In the genomic region with DNA sequence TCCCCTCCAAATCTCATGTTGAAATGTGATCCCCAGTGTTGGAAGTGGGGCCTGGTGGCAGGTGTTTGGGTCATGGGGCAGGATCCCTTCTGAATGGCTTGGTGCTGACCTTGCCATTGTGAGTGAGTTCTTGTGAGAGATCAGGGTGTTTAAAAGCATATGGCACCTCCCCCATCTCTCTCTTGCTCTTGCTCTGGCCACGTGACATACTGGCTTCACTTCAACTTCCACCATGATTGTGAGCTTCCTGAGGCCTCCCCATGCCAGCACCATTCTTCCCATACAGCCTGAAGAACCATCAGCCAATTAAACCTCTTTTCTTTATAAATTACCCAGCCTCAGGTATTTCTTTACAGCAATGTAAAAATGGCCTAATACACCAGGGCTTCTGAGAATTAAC, we compare ENCODE assay signal across 28 cellular contexts.
"Had no signal": no experiment of that assay in that cellular context is flagged by ENCODE, and none has a peak within 500 bp of the region (broad histone marks: within the 10 kb centered on the region; RNA-seq: fewer than 3 reads in every experiment).

No MANE protein-coding gene starts in this region.

- H3K27ac Mint-ChIP-seq: natural killer cell; nephron; neural progenitor cell; progenitor cell of endocrine pancreas; stimulated activated effector memory CD8-positive, alpha-beta T cell treated with anti-CD3 and anti-CD28 coated beads, Interleukin-12 subunit alpha, Interleukin-12 subunit beta, amount 100 ng/mL, for 72 hours; stimulated activated naive B cell treated with anti-CD40 and anti-IgM and Interleukin-4, amounts not matched to agents 10 μg/mL and 1 μg/mL and 100 μg/mL, for 72 hours; stimulated activated naive CD8-positive, alpha-beta T cell treated with anti-CD3 and anti-CD28 coated beads, Interleukin-15, Interleukin-2, amounts not matched to agents 100 ng/mL and 50 ng/mL, for 24 hours; type B pancreatic cell had no signal

- ATAC-seq: natural killer cell; psoas muscle; right cardiac atrium; right lobe of liver; stimulated activated effector memory CD8-positive, alpha-beta T cell treated with anti-CD3 and anti-CD28 coated beads, Interleukin-12 subunit alpha, Interleukin-12 subunit beta, amount 100 ng/mL, for 72 hours; stimulated activated naive B cell treated with anti-CD40 and anti-IgM and Interleukin-4, amounts not matched to agents 10 μg/mL and 1 μg/mL and 100 μg/mL, for 72 hours; upper lobe of right lung had no signal

- H3K36me3 ChIP-seq: neural progenitor cell, ovary, right lobe of liver, sigmoid colon, stomach, thoracic aorta, thyroid gland, tibial nerve, upper lobe of right lung, uterus had no signal

- H3K27me3 ChIP-seq: neural progenitor cell, ovary, right lobe of liver, sigmoid colon, thyroid gland, tibial nerve, upper lobe of right lung, uterus had no signal

- H3K9me3 Mint-ChIP-seq: natural killer cell; nephron; neural progenitor cell; stimulated activated effector memory CD8-positive, alpha-beta T cell treated with anti-CD3 and anti-CD28 coated beads, Interleukin-12 subunit alpha, Interleukin-12 subunit beta, amount 100 ng/mL, for 72 hours; stimulated activated naive B cell treated with anti-CD40 and anti-IgM and Interleukin-4, amounts not matched to agents 10 μg/mL and 1 μg/mL and 100 μg/mL, for 72 hours; stimulated activated naive CD8-positive, alpha-beta T cell treated with anti-CD3 and anti-CD28 coated beads, Interleukin-15, Interleukin-2, amounts not matched to agents 100 ng/mL and 50 ng/mL, for 24 hours; type B pancreatic cell had no signal

- H3K27ac ChIP-seq: neural progenitor cell, ovary, parathyroid adenoma, psoas muscle, right lobe of liver, sigmoid colon, stomach, thoracic aorta, thyroid gland, tibial nerve, upper lobe of right lung, uterus had no signal

- H3K9ac ChIP-seq: neural progenitor cell, parathyroid adenoma had no signal

- H3K36me3 Mint-ChIP-seq: natural killer cell; neural progenitor cell; stimulated activated effector memory CD8-positive, alpha-beta T cell treated with anti-CD3 and anti-CD28 coated beads, Interleukin-12 subunit alpha, Interleukin-12 subunit beta, amount 100 ng/mL, for 72 hours; stimulated activated naive B cell treated with anti-CD40 and anti-IgM and Interleukin-4, amounts not matched to agents 10 μg/mL and 1 μg/mL and 100 μg/mL, for 72 hours; type B pancreatic cell had no signal

- DNase-seq: natural killer cell; occipital lobe; ovary; posterior cingulate gyrus; psoas muscle; right cardiac atrium; right lobe of liver; sigmoid colon; small intestine; stimulated activated CD4-positive, alpha-beta T cell treated with anti-CD3 and anti-CD28 coated beads, Interleukin-15, amount 100 ng/mL, for 24 hours; stimulated activated CD4-positive, alpha-beta T cell treated with anti-CD3 and anti-CD28 coated beads, Interleukin-2, amount 100 ng/mL, for 24 hours; stimulated activated CD4-positive, alpha-beta T cell treated with anti-CD3 and anti-CD28 coated beads, Interleukin-2, amount 100 ng/mL, for 48 hours; stimulated activated CD4-positive, alpha-beta T cell treated with anti-CD3 and anti-CD28 coated beads, Interleukin-4, amount 100 ng/mL, for 24 hours; stimulated activated naive B cell treated with anti-CD40 and anti-IgM and Interleukin-4, amounts not matched to agents 10 μg/mL and 1 μg/mL and 100 μg/mL, for 72 hours; stimulated activated naive CD4-positive, alpha-beta T cell treated with Interleukin-2 at 50 U/mL for 16 hours; stomach; thyroid gland; upper lobe of right lung; uterus had no signal

- H3K9me3 ChIP-seq: ovary, psoas muscle, right lobe of liver, sigmoid colon, thoracic aorta, thyroid gland, tibial nerve, upper lobe of right lung, uterus had no signal

- H3K4me1 ChIP-seq: psoas muscle, right lobe of liver, sigmoid colon, stomach, thyroid gland, tibial nerve, upper lobe of right lung, uterus had no signal

- H2AFZ ChIP-seq: neural progenitor cell, parathyroid adenoma had no signal

- H3K79me2 ChIP-seq: parathyroid adenoma had no signal

- H3K4me3 Mint-ChIP-seq: natural killer cell; nephron; neural progenitor cell; stimulated activated effector memory CD8-positive, alpha-beta T cell treated with anti-CD3 and anti-CD28 coated beads, Interleukin-12 subunit alpha, Interleukin-12 subunit beta, amount 100 ng/mL, for 72 hours; stimulated activated naive B cell treated with anti-CD40 and anti-IgM and Interleukin-4, amounts not matched to agents 10 μg/mL and 1 μg/mL and 100 μg/mL, for 72 hours; stimulated activated naive CD8-positive, alpha-beta T cell treated with anti-CD3 and anti-CD28 coated beads, Interleukin-15, Interleukin-2, amounts not matched to agents 100 ng/mL and 50 ng/mL, for 24 hours; type B pancreatic cell had no signal

- H3K4me2 ChIP-seq: neural progenitor cell had no signal

- H3K27me3 Mint-ChIP-seq: progenitor cell of endocrine pancreas; stimulated activated naive CD8-positive, alpha-beta T cell treated with anti-CD3 and anti-CD28 coated beads, Interleukin-15, Interleukin-2, amounts not matched to agents 100 ng/mL and 50 ng/mL, for 24 hours had no signal

- H3K4me1 Mint-ChIP-seq: natural killer cell; nephron; stimulated activated effector memory CD8-positive, alpha-beta T cell treated with anti-CD3 and anti-CD28 coated beads, Interleukin-12 subunit alpha, Interleukin-12 subunit beta, amount 100 ng/mL, for 72 hours had no signal

- H3K4me3 ChIP-seq: neural progenitor cell, ovary, psoas muscle, right lobe of liver, sigmoid colon, stomach, thoracic aorta, thyroid gland, tibial nerve, upper lobe of right lung, uterus had no signal
